8 cellular contexts compared by ENCODE assay signal in the genomic region with DNA sequence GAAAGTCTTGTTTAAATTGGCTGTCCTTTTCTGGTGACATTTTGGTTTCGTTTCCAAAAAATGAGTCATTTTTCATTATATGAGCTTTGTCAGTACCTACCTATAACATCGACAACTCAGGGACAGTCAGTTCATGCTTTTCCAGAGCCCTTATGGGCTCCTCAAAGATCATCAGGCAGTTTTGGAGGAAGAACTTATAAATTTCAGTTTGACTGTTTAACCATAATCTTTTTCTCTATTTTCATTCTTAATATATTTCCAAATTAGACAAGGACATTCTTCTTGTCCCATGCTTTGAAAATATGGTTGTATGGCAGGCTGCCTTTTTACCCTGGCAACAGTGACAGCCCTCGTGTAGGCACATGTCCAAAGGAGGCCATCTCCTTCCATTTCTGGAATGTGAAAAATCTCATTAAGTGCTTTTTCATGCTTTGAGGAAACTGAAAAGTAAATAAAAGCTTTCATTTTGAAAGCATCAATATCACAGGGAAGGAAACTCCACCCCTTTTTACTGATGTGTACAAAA. TPM values are rescaled to one million over a fixed set of nuclear protein-coding genes. Genes with fewer than 3 reads are reported as not detected.
DNase-seq lines count a peak whose midpoint lies in the region; ATAC-seq and TF ChIP-seq lines count a peak whose summit lies in the region.

No MANE protein-coding gene starts in this region.

- no peaks in the 10 kb centered on the region for H3K9me2 ChIP-seq in MM.1S (replicated peaks; ENCODE audit: insufficient read depth, low read length)

- ATAC-seq in GM19468 (IDR thresholded peaks at IDR 0.05; ENCODE audit: extremely low read depth, unreplicated experiment) (peak; percentile 20), HG03139 (IDR thresholded peaks at IDR 0.05; ENCODE audit: unreplicated experiment) (no peak)

- H3K36me3 ChIP-seq in MM.1S (replicated peaks; ENCODE audit: insufficient read depth, low read length) (no peaks in the 10 kb centered on the region), breast epithelium (no peaks in the 10 kb centered on the region), neutrophil (no peaks in the 10 kb centered on the region)

- peak; percentile 42 for DNase-seq in DMS 273 treated with DMSO at 0.1 percent for 48 hours (lab: John Stamatoyannopoulos, UW)
- DNase-seq in MM.1S, result peak; percentile 26
- DNase-seq in breast epithelium (ENCODE audit: low spot score in 2 of 2), result peak in 1 of 2 donors; percentile 56
- no peak for DNase-seq in HUDEP-2 (lab: John Stamatoyannopoulos, UW; ENCODE audit: unreplicated experiment in 76 of 76)
- DNase-seq in iPS-NIHi11 (ENCODE audit: low spot score), result no peak

- H3K4me3 ChIP-seq in MM.1S (ENCODE audit: low read length) (peak overlapping the region; percentile 31), breast epithelium (peak overlapping the region in 1 of 3 donors; percentile 4), neutrophil (ENCODE audit: low read depth in 1 of 2, low read length in 1 of 2) (peak overlapping the region; percentile 37 to 52)

- H4K20me1 ChIP-seq in MM.1S (ENCODE audit: insufficient read depth, low read length), result no peaks in the 10 kb centered on the region

- no peaks in the 10 kb centered on the region for H3K9me3 ChIP-seq in MM.1S (replicated peaks; ENCODE audit: insufficient read depth, low read length)
- no peaks in the 10 kb centered on the region for H3K9me3 ChIP-seq in breast epithelium
- H3K9me3 ChIP-seq in neutrophil, result no peaks in the 10 kb centered on the region

- intact Hi-C loops in breast epithelium (cut with DNase I; ENCODE audit: low total_unique reads), result no loop called here

- peak overlapping the region; percentile 38 for H3K9ac ChIP-seq in MM.1S (ENCODE audit: low read length)

- TF ChIP-seq POLR2A in breast epithelium (IDR thresholded peaks at IDR 0.05), result no peak

- TF ChIP-seq CTCF in MM.1S (IDR thresholded peaks at IDR 0.05; ENCODE audit: low read length), result no peak
- no peak for TF ChIP-seq CTCF in breast epithelium (IDR thresholded peaks at IDR 0.05)
- TF ChIP-seq CTCF in neutrophil (IDR thresholded peaks at IDR 0.05), result no peak

- H3K4me1 ChIP-seq in MM.1S (ENCODE audit: low read length) (peaks cover 16% of the 10 kb centered on the region), breast epithelium (no peaks in the 10 kb centered on the region), neutrophil (ENCODE audit: control insufficient read depth in 1 of 2, insufficient read depth in 1 of 2, low read depth in 1 of 2, low read length in 1 of 2) (peaks cover 69 to 70% of the 10 kb centered on the region in 2 experiments)

- peak overlapping the region; percentile 78 for H3K4me2 ChIP-seq in MM.1S (ENCODE audit: low read depth, low read length)

- H3K27ac ChIP-seq in MM.1S (ENCODE audit: low read length) (peak overlapping the region; percentile 35; the same call in 1 of the 2 replicates), breast epithelium (peak overlapping the region; percentile 70 to 71), neutrophil (peak overlapping the region; percentile 93)

- peaks cover 12% of the 10 kb centered on the region for H3F3A ChIP-seq in MM.1S (ENCODE audit: insufficient read depth, low read length)

- H3K27me3 ChIP-seq in MM.1S (replicated peaks; ENCODE audit: insufficient read depth, low read length) (no peaks in the 10 kb centered on the region), breast epithelium (no peaks in the 10 kb centered on the region), neutrophil (no peaks in the 10 kb centered on the region)

- H2AFZ ChIP-seq in MM.1S (ENCODE audit: low read length), result peak overlapping the region; percentile 78

- H3K79me2 ChIP-seq in MM.1S (ENCODE audit: low read length), result no peaks in the 10 kb centered on the region

RNA-seq across cellular contexts. Expression of a gene that starts 7.3 kb away (rescaled TPM):
- total RNA-seq in breast epithelium, result not detected

RNA-seq across cellular contexts. Expression of a gene that starts 23.2 kb away (rescaled TPM):
- total RNA-seq in breast epithelium, result 10 to 100 TPM; 55.7 to 62.2 (median 58.4) TPM

Comparison
In these comparisons a context has a peak if more than half of its experiments do, and no peak if none do; other contexts are left out.
1. DNase-seq: peak in DMS 273 treated with DMSO at 0.1 percent for 48 hours (single experiment) and MM.1S (single experiment); none in HUDEP-2 (0 of 76) and iPS-NIHi11 (single experiment).
2. H3K27ac ChIP-seq: peak in every context shown above with its lines; median percentile 93 in neutrophil; 70 in breast epithelium; 35 in MM.1S.